Comparison of ENCODE assay signal across 1 cellular context in the genomic region with DNA sequence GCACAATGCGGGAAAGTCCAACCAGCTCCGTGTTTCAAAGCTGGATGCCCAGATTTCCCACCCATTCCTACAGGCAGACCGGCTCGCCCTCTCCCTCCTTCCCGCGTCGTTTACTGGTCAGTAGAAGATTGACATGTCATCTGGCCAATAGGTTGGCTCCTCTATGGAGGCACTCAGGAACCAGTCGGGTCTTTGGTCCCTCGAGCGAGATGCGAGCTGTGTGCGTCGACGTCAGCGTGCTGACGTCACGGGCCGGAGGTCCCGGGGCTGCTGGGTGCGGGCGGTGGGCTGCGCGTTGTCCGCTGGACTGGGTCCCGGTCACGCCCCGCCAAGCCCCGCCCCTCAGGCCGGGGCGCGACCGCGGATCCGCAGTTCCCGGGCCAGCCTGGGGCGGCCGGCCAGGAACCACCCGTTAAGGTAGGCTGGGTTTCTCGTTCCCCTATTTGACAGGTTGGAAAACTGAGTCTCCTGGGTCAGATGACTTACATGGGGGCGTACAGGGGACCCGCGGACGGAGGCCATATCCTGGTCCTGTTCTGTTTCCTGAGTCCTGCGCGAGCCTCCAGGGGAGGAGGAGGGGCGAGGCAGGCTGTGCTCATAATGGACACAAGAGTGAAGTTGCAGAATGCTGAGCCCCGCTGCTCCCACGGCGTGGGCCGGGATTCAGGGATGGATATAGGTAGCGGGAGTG.
TF ChIP-seq lines count a peak whose summit lies in the region.

A gene with protein sequence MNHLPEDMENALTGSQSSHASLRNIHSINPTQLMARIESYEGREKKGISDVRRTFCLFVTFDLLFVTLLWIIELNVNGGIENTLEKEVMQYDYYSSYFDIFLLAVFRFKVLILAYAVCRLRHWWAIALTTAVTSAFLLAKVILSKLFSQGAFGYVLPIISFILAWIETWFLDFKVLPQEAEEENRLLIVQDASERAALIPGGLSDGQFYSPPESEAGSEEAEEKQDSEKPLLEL (plus strand): TSS at position 242 of the 691 bp plus-strand sequence. CDS start 29,260 bp downstream, outside the sequence.

TF ChIP-seq in HEK293, 187 proteins besides CTCF, POLR2A, EP300 and RAD21 (continued from another document and continues in another):
- TF ChIP-seq, protein P1, sequence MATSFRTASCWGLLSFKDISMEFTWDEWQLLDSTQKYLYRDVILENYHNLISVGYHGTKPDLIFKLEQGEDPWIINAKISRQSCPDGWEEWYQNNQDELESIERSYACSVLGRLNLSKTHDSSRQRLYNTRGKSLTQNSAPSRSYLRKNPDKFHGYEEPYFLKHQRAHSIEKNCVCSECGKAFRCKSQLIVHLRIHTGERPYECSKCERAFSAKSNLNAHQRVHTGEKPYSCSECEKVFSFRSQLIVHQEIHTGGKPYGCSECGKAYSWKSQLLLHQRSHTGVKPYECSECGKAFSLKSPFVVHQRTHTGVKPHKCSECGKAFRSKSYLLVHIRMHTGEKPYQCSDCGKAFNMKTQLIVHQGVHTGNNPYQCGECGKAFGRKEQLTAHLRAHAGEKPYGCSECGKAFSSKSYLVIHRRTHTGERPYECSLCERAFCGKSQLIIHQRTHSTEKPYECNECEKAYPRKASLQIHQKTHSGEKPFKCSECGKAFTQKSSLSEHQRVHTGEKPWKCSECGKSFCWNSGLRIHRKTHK (tag by site-specific recombination; IDR thresholded peaks at IDR 0.05), result no peak
- TF ChIP-seq ZNF660 (tag by site-specific recombination; IDR thresholded peaks at IDR 0.05) (0 out of 2 replicates have a peak, but pooled peaks have one; percentile 12), ZNF701 (tag by site-specific recombination; IDR thresholded peaks at IDR 0.05) (no peak), ZNF777 (tag by site-specific recombination; IDR thresholded peaks at IDR 0.05; ENCODE audit: borderline replicate concordance) (no peak), ZNF174 (tag by site-specific recombination; IDR thresholded peaks at IDR 0.05) (no peak), ZNF830 (tag by site-specific recombination; IDR thresholded peaks at IDR 0.05; ENCODE audit: low read depth) (no peak), ZNF239 (tag by site-specific recombination; IDR thresholded peaks at IDR 0.05) (no peak), ZNF335 (tag by site-specific recombination; conservative IDR thresholded peaks at IDR 0.05) (peak; percentile 67), ZBTB20 (tag by site-specific recombination; IDR thresholded peaks at IDR 0.05) (peak; percentile 91), ZNF202 (tag by site-specific recombination; IDR thresholded peaks at IDR 0.05; ENCODE audit: borderline replicate concordance) (no peak), ZSCAN16 (tag by site-specific recombination; IDR thresholded peaks at IDR 0.05) (no peak), ZNF791 (tag by site-specific recombination; IDR thresholded peaks at IDR 0.05) (no peak), ZNF433 (tag by site-specific recombination; IDR thresholded peaks at IDR 0.05; ENCODE audit: low read depth) (no peak), HOXC10 (CRISPR knock-in tag; IDR thresholded peaks at IDR 0.05) (no peak), ZNF223 (tag by site-specific recombination; IDR thresholded peaks at IDR 0.05) (no peak), YY1 (tag by site-specific recombination; IDR thresholded peaks at IDR 0.05) (0 out of 2 replicates have a peak, but pooled peaks have one; percentile 9), KLF16 (tag by site-specific recombination; IDR thresholded peaks at IDR 0.05) (no peak), ZNF747 (tag by site-specific recombination; IDR thresholded peaks at IDR 0.05) (no peak), ZNF768 (tag by site-specific recombination; IDR thresholded peaks at IDR 0.05) (no peak), ZNF426 (tag by site-specific recombination; IDR thresholded peaks at IDR 0.05) (no peak), ZIC2 (tag by site-specific recombination; IDR thresholded peaks at IDR 0.05) (no peak), ZNF350 (tag by site-specific recombination; IDR thresholded peaks at IDR 0.05) (peak; percentile 71), ZNF670 (tag by site-specific recombination; IDR thresholded peaks at IDR 0.05; ENCODE audit: low read depth) (no peak), MEIS1 (CRISPR knock-in tag; IDR thresholded peaks at IDR 0.05; ENCODE audit: borderline replicate concordance) (no peak), ZNF221 (tag by site-specific recombination; IDR thresholded peaks at IDR 0.05; ENCODE audit: borderline replicate concordance) (no peak), SP3 (tag by site-specific recombination; IDR thresholded peaks at IDR 0.05) (peak; percentile 61; the same call in 1 of the 2 replicates), YY2 (tag by site-specific recombination; IDR thresholded peaks at IDR 0.05) (no peak), KLF7 (tag by site-specific recombination; IDR thresholded peaks at IDR 0.05; ENCODE audit: borderline replicate concordance) (no peak), WT1 (tag by site-specific recombination; IDR thresholded peaks at IDR 0.05) (no peak), ZNF140 (tag by site-specific recombination; IDR thresholded peaks at IDR 0.05) (no peak), SALL2 (tag by site-specific recombination; IDR thresholded peaks at IDR 0.05; ENCODE audit: borderline replicate concordance) (no peak), ZNF211 (tag by site-specific recombination; IDR thresholded peaks at IDR 0.05; ENCODE audit: low read depth) (no peak), ZNF155 (tag by site-specific recombination; IDR thresholded peaks at IDR 0.05) (no peak), ZNF394 (tag by site-specific recombination; IDR thresholded peaks at IDR 0.05; ENCODE audit: borderline replicate concordance) (no peak), KLF1 (tag by site-specific recombination; IDR thresholded peaks at IDR 0.05) (peak; percentile 41; the same call in 1 of the 2 replicates), ZBTB48 (tag by site-specific recombination; IDR thresholded peaks at IDR 0.05) (no peak), ZNF510 (tag by site-specific recombination; IDR thresholded peaks at IDR 0.05; ENCODE audit: insufficient replicate concordance) (no peak), ZNF266 (tag by site-specific recombination; IDR thresholded peaks at IDR 0.05; ENCODE audit: low read depth) (no peak), ZNF596 (tag by site-specific recombination; IDR thresholded peaks at IDR 0.05) (0 out of 2 replicates have a peak, but pooled peaks have one; percentile 14), ZNF560 (tag by site-specific recombination; IDR thresholded peaks at IDR 0.05; ENCODE audit: borderline replicate concordance) (no peak), EGR2 (tag by site-specific recombination; IDR thresholded peaks at IDR 0.05; ENCODE audit: low read depth) (no peak), ZNF544 (tag by site-specific recombination; IDR thresholded peaks at IDR 0.05) (no peak), ZBTB7A (tag by site-specific recombination; IDR thresholded peaks at IDR 0.05; ENCODE audit: low read depth) (no peak), ZSCAN23 (tag by site-specific recombination; IDR thresholded peaks at IDR 0.05) (no peak), ZNF792 (tag by site-specific recombination; IDR thresholded peaks at IDR 0.05) (no peak), ZNF132 (tag by site-specific recombination; IDR thresholded peaks at IDR 0.05; ENCODE audit: borderline replicate concordance) (no peak), ZNF629 (tag by site-specific recombination; IDR thresholded peaks at IDR 0.05) (peak; percentile 97), ZNF76 (tag by site-specific recombination; IDR thresholded peaks at IDR 0.05; ENCODE audit: borderline replicate concordance, low read depth) (no peak; the same call in 1 of the 2 replicates), ZNF391 (tag by site-specific recombination; IDR thresholded peaks at IDR 0.05; ENCODE audit: borderline replicate concordance, low read depth) (no peak)
- TF ChIP-seq, protein P2, sequence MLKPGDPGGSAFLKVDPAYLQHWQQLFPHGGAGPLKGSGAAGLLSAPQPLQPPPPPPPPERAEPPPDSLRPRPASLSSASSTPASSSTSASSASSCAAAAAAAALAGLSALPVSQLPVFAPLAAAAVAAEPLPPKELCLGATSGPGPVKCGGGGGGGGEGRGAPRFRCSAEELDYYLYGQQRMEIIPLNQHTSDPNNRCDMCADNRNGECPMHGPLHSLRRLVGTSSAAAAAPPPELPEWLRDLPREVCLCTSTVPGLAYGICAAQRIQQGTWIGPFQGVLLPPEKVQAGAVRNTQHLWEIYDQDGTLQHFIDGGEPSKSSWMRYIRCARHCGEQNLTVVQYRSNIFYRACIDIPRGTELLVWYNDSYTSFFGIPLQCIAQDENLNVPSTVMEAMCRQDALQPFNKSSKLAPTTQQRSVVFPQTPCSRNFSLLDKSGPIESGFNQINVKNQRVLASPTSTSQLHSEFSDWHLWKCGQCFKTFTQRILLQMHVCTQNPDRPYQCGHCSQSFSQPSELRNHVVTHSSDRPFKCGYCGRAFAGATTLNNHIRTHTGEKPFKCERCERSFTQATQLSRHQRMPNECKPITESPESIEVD (tag by site-specific recombination; IDR thresholded peaks at IDR 0.05), result no peak
- TF ChIP-seq, protein P3, sequence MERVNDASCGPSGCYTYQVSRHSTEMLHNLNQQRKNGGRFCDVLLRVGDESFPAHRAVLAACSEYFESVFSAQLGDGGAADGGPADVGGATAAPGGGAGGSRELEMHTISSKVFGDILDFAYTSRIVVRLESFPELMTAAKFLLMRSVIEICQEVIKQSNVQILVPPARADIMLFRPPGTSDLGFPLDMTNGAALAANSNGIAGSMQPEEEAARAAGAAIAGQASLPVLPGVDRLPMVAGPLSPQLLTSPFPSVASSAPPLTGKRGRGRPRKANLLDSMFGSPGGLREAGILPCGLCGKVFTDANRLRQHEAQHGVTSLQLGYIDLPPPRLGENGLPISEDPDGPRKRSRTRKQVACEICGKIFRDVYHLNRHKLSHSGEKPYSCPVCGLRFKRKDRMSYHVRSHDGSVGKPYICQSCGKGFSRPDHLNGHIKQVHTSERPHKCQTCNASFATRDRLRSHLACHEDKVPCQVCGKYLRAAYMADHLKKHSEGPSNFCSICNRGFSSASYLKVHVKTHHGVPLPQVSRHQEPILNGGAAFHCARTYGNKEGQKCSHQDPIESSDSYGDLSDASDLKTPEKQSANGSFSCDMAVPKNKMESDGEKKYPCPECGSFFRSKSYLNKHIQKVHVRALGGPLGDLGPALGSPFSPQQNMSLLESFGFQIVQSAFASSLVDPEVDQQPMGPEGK (tag by site-specific recombination; IDR thresholded peaks at IDR 0.05), result peak; percentile 55
- TF ChIP-seq, protein P4, sequence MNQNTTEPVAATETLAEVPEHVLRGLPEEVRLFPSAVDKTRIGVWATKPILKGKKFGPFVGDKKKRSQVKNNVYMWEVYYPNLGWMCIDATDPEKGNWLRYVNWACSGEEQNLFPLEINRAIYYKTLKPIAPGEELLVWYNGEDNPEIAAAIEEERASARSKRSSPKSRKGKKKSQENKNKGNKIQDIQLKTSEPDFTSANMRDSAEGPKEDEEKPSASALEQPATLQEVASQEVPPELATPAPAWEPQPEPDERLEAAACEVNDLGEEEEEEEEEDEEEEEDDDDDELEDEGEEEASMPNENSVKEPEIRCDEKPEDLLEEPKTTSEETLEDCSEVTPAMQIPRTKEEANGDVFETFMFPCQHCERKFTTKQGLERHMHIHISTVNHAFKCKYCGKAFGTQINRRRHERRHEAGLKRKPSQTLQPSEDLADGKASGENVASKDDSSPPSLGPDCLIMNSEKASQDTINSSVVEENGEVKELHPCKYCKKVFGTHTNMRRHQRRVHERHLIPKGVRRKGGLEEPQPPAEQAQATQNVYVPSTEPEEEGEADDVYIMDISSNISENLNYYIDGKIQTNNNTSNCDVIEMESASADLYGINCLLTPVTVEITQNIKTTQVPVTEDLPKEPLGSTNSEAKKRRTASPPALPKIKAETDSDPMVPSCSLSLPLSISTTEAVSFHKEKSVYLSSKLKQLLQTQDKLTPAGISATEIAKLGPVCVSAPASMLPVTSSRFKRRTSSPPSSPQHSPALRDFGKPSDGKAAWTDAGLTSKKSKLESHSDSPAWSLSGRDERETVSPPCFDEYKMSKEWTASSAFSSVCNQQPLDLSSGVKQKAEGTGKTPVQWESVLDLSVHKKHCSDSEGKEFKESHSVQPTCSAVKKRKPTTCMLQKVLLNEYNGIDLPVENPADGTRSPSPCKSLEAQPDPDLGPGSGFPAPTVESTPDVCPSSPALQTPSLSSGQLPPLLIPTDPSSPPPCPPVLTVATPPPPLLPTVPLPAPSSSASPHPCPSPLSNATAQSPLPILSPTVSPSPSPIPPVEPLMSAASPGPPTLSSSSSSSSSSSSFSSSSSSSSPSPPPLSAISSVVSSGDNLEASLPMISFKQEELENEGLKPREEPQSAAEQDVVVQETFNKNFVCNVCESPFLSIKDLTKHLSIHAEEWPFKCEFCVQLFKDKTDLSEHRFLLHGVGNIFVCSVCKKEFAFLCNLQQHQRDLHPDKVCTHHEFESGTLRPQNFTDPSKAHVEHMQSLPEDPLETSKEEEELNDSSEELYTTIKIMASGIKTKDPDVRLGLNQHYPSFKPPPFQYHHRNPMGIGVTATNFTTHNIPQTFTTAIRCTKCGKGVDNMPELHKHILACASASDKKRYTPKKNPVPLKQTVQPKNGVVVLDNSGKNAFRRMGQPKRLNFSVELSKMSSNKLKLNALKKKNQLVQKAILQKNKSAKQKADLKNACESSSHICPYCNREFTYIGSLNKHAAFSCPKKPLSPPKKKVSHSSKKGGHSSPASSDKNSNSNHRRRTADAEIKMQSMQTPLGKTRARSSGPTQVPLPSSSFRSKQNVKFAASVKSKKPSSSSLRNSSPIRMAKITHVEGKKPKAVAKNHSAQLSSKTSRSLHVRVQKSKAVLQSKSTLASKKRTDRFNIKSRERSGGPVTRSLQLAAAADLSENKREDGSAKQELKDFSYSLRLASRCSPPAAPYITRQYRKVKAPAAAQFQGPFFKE (tag by site-specific recombination; IDR thresholded peaks at IDR 0.05; ENCODE audit: borderline replicate concordance), result no peak
- TF ChIP-seq, protein P5, sequence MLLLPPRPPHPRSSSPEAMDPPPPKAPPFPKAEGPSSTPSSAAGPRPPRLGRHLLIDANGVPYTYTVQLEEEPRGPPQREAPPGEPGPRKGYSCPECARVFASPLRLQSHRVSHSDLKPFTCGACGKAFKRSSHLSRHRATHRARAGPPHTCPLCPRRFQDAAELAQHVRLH (tag by site-specific recombination; IDR thresholded peaks at IDR 0.05), result peak; percentile 46; the same call in 1 of the 2 replicates
- TF ChIP-seq, protein P6, sequence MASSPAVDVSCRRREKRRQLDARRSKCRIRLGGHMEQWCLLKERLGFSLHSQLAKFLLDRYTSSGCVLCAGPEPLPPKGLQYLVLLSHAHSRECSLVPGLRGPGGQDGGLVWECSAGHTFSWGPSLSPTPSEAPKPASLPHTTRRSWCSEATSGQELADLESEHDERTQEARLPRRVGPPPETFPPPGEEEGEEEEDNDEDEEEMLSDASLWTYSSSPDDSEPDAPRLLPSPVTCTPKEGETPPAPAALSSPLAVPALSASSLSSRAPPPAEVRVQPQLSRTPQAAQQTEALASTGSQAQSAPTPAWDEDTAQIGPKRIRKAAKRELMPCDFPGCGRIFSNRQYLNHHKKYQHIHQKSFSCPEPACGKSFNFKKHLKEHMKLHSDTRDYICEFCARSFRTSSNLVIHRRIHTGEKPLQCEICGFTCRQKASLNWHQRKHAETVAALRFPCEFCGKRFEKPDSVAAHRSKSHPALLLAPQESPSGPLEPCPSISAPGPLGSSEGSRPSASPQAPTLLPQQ (tag by site-specific recombination; IDR thresholded peaks at IDR 0.05), result 0 out of 2 replicates have a peak, but pooled peaks have one; percentile 13
